ENCODE assay signal across 8 cellular contexts in genomic region chr7:38107486-38107893, GRCh38.
DNase-seq lines count a peak whose midpoint lies in the region; ATAC-seq and TF ChIP-seq lines count a peak whose summit lies in the region.

No MANE protein-coding gene starts in this region.

- peak; percentile 88 for DNase-seq in DMS 273 (lab: John Stamatoyannopoulos, UW; ENCODE audit: unreplicated experiment)
- peak; percentile 75 for DNase-seq in KBM-7
- DNase-seq in RPMI7951 (ENCODE audit: low read depth): peak; percentile 76
- peak; percentile 21 for DNase-seq in foreskin melanocyte
- DNase-seq in ovary: peak; percentile 23 to 67 (median 43)
- DNase-seq in type B pancreatic cell (ENCODE audit: extremely low spot score, unreplicated experiment): no peak

- H3K4me1 Mint-ChIP-seq in activated T-helper 17 cell treated with anti-CD3 and anti-CD28 coated beads, Interleukin-2, amount 50 U/mL, for 72 hours: no peaks in the 10 kb centered on the region
- no peaks in the 10 kb centered on the region for H3K4me1 Mint-ChIP-seq in type B pancreatic cell (ENCODE audit: unreplicated experiment)

- peak; percentile 29 to 42 (median 42) for TF ChIP-seq CTCF in ovary (IDR thresholded peaks at IDR 0.05)
- peak; percentile 87 for TF ChIP-seq CTCF in type B pancreatic cell (conservative IDR thresholded peaks at IDR 0.05)

- in situ Hi-C loops in KBM-7 (cut with MboI; ENCODE audit: low pct_unique_long_range_greater_than_20kb, low sequenced_read_pairs): loop anchor here (10.0 to 25.0 kb wide), 2 partner anchors 107 to 230 kb away; no protein-coding TSS in a partner anchor

- H3K9me3 Mint-ChIP-seq in activated T-helper 17 cell treated with anti-CD3 and anti-CD28 coated beads, Interleukin-2, amount 50 U/mL, for 72 hours: no peaks in the 10 kb centered on the region
- H3K9me3 Mint-ChIP-seq in type B pancreatic cell: no peaks in the 10 kb centered on the region

- peak; percentile 79 for ATAC-seq in GM21367 (IDR thresholded peaks at IDR 0.05; ENCODE audit: unreplicated experiment)
- peak; percentile 81 for ATAC-seq in activated T-helper 17 cell treated with anti-CD3 and anti-CD28 coated beads, Interleukin-2, amount 50 U/mL, for 72 hours (replicated peaks)

- H3K27me3 Mint-ChIP-seq in activated T-helper 17 cell treated with anti-CD3 and anti-CD28 coated beads, Interleukin-2, amount 50 U/mL, for 72 hours: peaks cover 14% of the 10 kb centered on the region
- H3K27me3 Mint-ChIP-seq in type B pancreatic cell: no peaks in the 10 kb centered on the region

- no peaks in the 10 kb centered on the region for H3K27me3 ChIP-seq in ovary

- no peak overlapping the region for H3K27ac Mint-ChIP-seq in activated T-helper 17 cell treated with anti-CD3 and anti-CD28 coated beads, Interleukin-2, amount 50 U/mL, for 72 hours
- H3K27ac Mint-ChIP-seq in type B pancreatic cell: no peak overlapping the region

- no peaks in the 10 kb centered on the region for H3K36me3 ChIP-seq in ovary

- no peak overlapping the region for H3K4me3 ChIP-seq in ovary

- WGBS in ovary, 3 donors: 32 to 34% (median 32%) methylated on average over 3 of the region's 3 CpGs

- no peak overlapping the region for H3K27ac ChIP-seq in ovary

- TF ChIP-seq POLR2A in ovary (IDR thresholded peaks at IDR 0.05): no peak

- no peak for TF ChIP-seq EP300 in ovary (IDR thresholded peaks at IDR 0.05)

- intact Hi-C loops in ovary (cut with DNase I): loop anchor here in 3 of 4 donors (2.0 to 10.0 kb wide), 4 partner anchors 115 to 193 kb away; partner anchors contain the start of gene SFRP4 (in 2 of the 3)

- no peaks in the 10 kb centered on the region for H3K36me3 Mint-ChIP-seq in activated T-helper 17 cell treated with anti-CD3 and anti-CD28 coated beads, Interleukin-2, amount 50 U/mL, for 72 hours (ENCODE audit: low read depth)
- no peaks in the 10 kb centered on the region for H3K36me3 Mint-ChIP-seq in type B pancreatic cell

- peaks cover 2% of the 10 kb centered on the region for H3K4me1 ChIP-seq in ovary (ENCODE audit: insufficient read depth)

- H3K9me3 ChIP-seq in ovary: no peaks in the 10 kb centered on the region

- no peak overlapping the region for H3K4me3 Mint-ChIP-seq in activated T-helper 17 cell treated with anti-CD3 and anti-CD28 coated beads, Interleukin-2, amount 50 U/mL, for 72 hours
- H3K4me3 Mint-ChIP-seq in type B pancreatic cell: no peak overlapping the region
